Comparison of ENCODE assay signal across 1 cellular context in genomic region chr22:32808038-32808445, GRCh38.
A peak's percentile ranks its signal among the peaks of the same experiment; 100 is the strongest.
TF ChIP-seq lines count a peak whose summit lies in the region.

No MANE protein-coding gene starts in this region.

TF ChIP-seq in HepG2, 621 proteins besides CTCF, POLR2A, EP300 and RAD21 (continued from another document and continues in another):
- TF ChIP-seq TIGD3 (CRISPR knock-in tag; IDR thresholded peaks at IDR 0.05; ENCODE audit: borderline replicate concordance) (no peak), ZNF121 (CRISPR knock-in tag; IDR thresholded peaks at IDR 0.05) (no peak), ZNF746 (CRISPR knock-in tag; IDR thresholded peaks at IDR 0.05) (no peak), SP2 (CRISPR knock-in tag; IDR thresholded peaks at IDR 0.05) (no peak), ZNF558 (CRISPR knock-in tag; IDR thresholded peaks at IDR 0.05; ENCODE audit: borderline replicate concordance) (no peak), CENPBD1 (CRISPR knock-in tag; IDR thresholded peaks at IDR 0.05; ENCODE audit: borderline replicate concordance, low read depth) (no peak), ZNF446 (CRISPR knock-in tag; IDR thresholded peaks at IDR 0.05) (no peak), CERS6 (CRISPR knock-in tag; IDR thresholded peaks at IDR 0.05) (no peak), RFXAP (CRISPR knock-in tag; IDR thresholded peaks at IDR 0.05; ENCODE audit: borderline replicate concordance) (no peak), ATRX (CRISPR knock-in tag; IDR thresholded peaks at IDR 0.05; ENCODE audit: borderline replicate concordance) (no peak), STAT5B (CRISPR knock-in tag; IDR thresholded peaks at IDR 0.05) (no peak), ZNF331 (CRISPR knock-in tag; IDR thresholded peaks at IDR 0.05) (no peak), ZNF17 (CRISPR knock-in tag; IDR thresholded peaks at IDR 0.05) (no peak), LCORL (IDR thresholded peaks at IDR 0.05) (no peak), LCORL (CRISPR knock-in tag; IDR thresholded peaks at IDR 0.05) (peak; percentile 70; the same call in 1 of the 2 replicates), NCOA2 (CRISPR knock-in tag; IDR thresholded peaks at IDR 0.05) (peak; percentile 61), HMG20A (CRISPR knock-in tag; IDR thresholded peaks at IDR 0.05; ENCODE audit: borderline replicate concordance) (peak; percentile 37; the same call in 1 of the 2 replicates), EEA1 (CRISPR knock-in tag; IDR thresholded peaks at IDR 0.05; ENCODE audit: borderline replicate concordance) (no peak), SSRP1 (CRISPR knock-in tag; IDR thresholded peaks at IDR 0.05) (0 out of 2 replicates have a peak, but pooled peaks have one; percentile 45), ZNF7 (CRISPR knock-in tag; IDR thresholded peaks at IDR 0.05) (no peak), ZNF136 (CRISPR knock-in tag; IDR thresholded peaks at IDR 0.05; ENCODE audit: low read depth) (no peak), GATAD1 (CRISPR knock-in tag; IDR thresholded peaks at IDR 0.05) (no peak), MNT (IDR thresholded peaks at IDR 0.05) (no peak), ZNF781 (CRISPR knock-in tag; IDR thresholded peaks at IDR 0.05; ENCODE audit: borderline replicate concordance, not compliant biosample characterization) (no peak), ATF2 (CRISPR knock-in tag; IDR thresholded peaks at IDR 0.05) (no peak), ZNF609 (CRISPR knock-in tag; IDR thresholded peaks at IDR 0.05; ENCODE audit: borderline replicate concordance) (peak; percentile 70; the same call in 1 of the 2 replicates), ZNF343 (CRISPR knock-in tag; IDR thresholded peaks at IDR 0.05) (no peak), CEBPZ (IDR thresholded peaks at IDR 0.05; ENCODE audit: low read length) (no peak), ZNF180 (CRISPR knock-in tag; IDR thresholded peaks at IDR 0.05; ENCODE audit: borderline replicate concordance, low read depth) (no peak), IRX3 (CRISPR knock-in tag; IDR thresholded peaks at IDR 0.05; ENCODE audit: borderline replicate concordance, low read depth) (no peak), ZNF251 (CRISPR knock-in tag; IDR thresholded peaks at IDR 0.05) (no peak), ZHX1 (CRISPR knock-in tag; IDR thresholded peaks at IDR 0.05; ENCODE audit: low read depth) (no peak), PLRG1 (conservative IDR thresholded peaks at IDR 0.05) (no peak), EHMT2 (IDR thresholded peaks at IDR 0.05; ENCODE audit: borderline replicate concordance, low read depth, low read length) (no peak), SRSF4 (IDR thresholded peaks at IDR 0.05; ENCODE audit: low read depth, low read length, poor library complexity, severe bottlenecking) (no peak), ZIK1 (CRISPR knock-in tag; IDR thresholded peaks at IDR 0.05; ENCODE audit: borderline replicate concordance, low read depth) (no peak), THYN1 (CRISPR knock-in tag; IDR thresholded peaks at IDR 0.05; ENCODE audit: borderline replicate concordance, low read depth) (no peak), ARID4A (CRISPR knock-in tag; IDR thresholded peaks at IDR 0.05; ENCODE audit: borderline replicate concordance) (peak; percentile 31; the same call in 1 of the 2 replicates), ZNF768 (CRISPR knock-in tag; IDR thresholded peaks at IDR 0.05) (no peak), SRSF9 (IDR thresholded peaks at IDR 0.05; ENCODE audit: borderline replicate concordance, insufficient read depth, low read depth, low read length, poor library complexity, severe bottlenecking) (no peak), ZNF547 (CRISPR knock-in tag; IDR thresholded peaks at IDR 0.05) (no peak), ZBTB42 (CRISPR knock-in tag; IDR thresholded peaks at IDR 0.05) (no peak)
